Comparison of ENCODE assay signal across 29 cellular contexts in genomic region chr15:51414256-51414860, GRCh38.
"Had no signal": no experiment of that assay in that cellular context is flagged by ENCODE, and none has a peak within 500 bp of the region (broad histone marks: within the 10 kb centered on the region; RNA-seq: fewer than 3 reads in every experiment).

No MANE protein-coding gene starts in this region.

- H3K9me3 Mint-ChIP-seq: memory B cell; nephron; stimulated activated naive CD8-positive, alpha-beta T cell treated with anti-CD3 and anti-CD28 coated beads, Interleukin-15, Interleukin-2, amounts not matched to agents 100 ng/mL and 50 ng/mL, for 24 hours had no signal

- DNase-seq: cortex of kidney; effector memory CD8-positive, alpha-beta T cell; erythroblast; esophagus squamous epithelium; foreskin melanocyte; glutamatergic neuron; heart right ventricle; hippocampal formation; left cardiac atrium; left ventricle myocardium superior; mucosa of descending colon; naive thymus-derived CD4-positive, alpha-beta T cell; nucleus accumbens; stimulated activated CD4-positive, alpha-beta T cell treated with anti-CD3 and anti-CD28 coated beads, Interleukin-12 subunit alpha, Interleukin-12 subunit beta, amount 100 ng/mL, for 4 hours; stimulated activated CD4-positive, alpha-beta T cell treated with anti-CD3 and anti-CD28 coated beads, Interleukin-1b, Interleukin-23, amount 100 ng/mL, for 48 hours; stimulated activated CD4-positive, alpha-beta T cell treated with anti-CD3 and anti-CD28 coated beads, Interleukin-4, amount 100 ng/mL, for 1 hour; stimulated activated CD8-positive, alpha-beta memory T cell treated with anti-CD3 and anti-CD28 coated beads, Interleukin-4, amount 100 ng/mL, for 48 hours; transverse colon had no signal

- H3K4me3 ChIP-seq: esophagus squamous epithelium, heart right ventricle, lung, mucosa of descending colon, prostate gland, right atrium auricular region, smooth muscle cell, thoracic aorta, transverse colon, vagina had no signal

- H3K4me1 Mint-ChIP-seq: memory B cell; mesothelial cell of epicardium; naive thymus-derived CD4-positive, alpha-beta T cell; nephron had no signal

- H3K27ac ChIP-seq: esophagus squamous epithelium, heart right ventricle, prostate gland, right atrium auricular region, thoracic aorta, transverse colon, vagina had no signal

- H3K4me1 ChIP-seq: esophagus squamous epithelium, heart right ventricle, prostate gland, right atrium auricular region, transverse colon, vagina had no signal

- ATAC-seq: effector memory CD8-positive, alpha-beta T cell; left cardiac atrium; left ventricle myocardium superior; mucosa of descending colon; naive thymus-derived CD4-positive, alpha-beta T cell; sciatic nerve had no signal

- H3K36me3 Mint-ChIP-seq: memory B cell; mesothelial cell of epicardium; naive thymus-derived CD4-positive, alpha-beta T cell had no signal

- H3K27ac Mint-ChIP-seq: effector memory CD8-positive, alpha-beta T cell; memory B cell; mesothelial cell of epicardium; nephron; stimulated activated naive CD8-positive, alpha-beta T cell treated with anti-CD3 and anti-CD28 coated beads, Interleukin-15, Interleukin-2, amounts not matched to agents 100 ng/mL and 50 ng/mL, for 24 hours had no signal

- H3K27me3 ChIP-seq: heart right ventricle, right atrium auricular region, transverse colon, vagina had no signal

- H3K36me3 ChIP-seq: esophagus squamous epithelium, heart right ventricle, prostate gland, right atrium auricular region, thoracic aorta, transverse colon, vagina had no signal

- H3K4me3 Mint-ChIP-seq: effector memory CD8-positive, alpha-beta T cell; memory B cell; mesothelial cell of epicardium; naive thymus-derived CD4-positive, alpha-beta T cell; nephron; stimulated activated naive CD8-positive, alpha-beta T cell treated with anti-CD3 and anti-CD28 coated beads, Interleukin-15, Interleukin-2, amounts not matched to agents 100 ng/mL and 50 ng/mL, for 24 hours had no signal

- H3K9me3 ChIP-seq: esophagus squamous epithelium, heart right ventricle, mucosa of descending colon, prostate gland, right atrium auricular region, thoracic aorta, transverse colon, vagina had no signal
